ENCODE assay signal across 14 cellular contexts in genomic region chr10:87974769-87975168, GRCh38.
"Had no signal": no experiment of that assay in that cellular context is flagged by ENCODE, and none has a peak within 500 bp of the region (broad histone marks: within the 10 kb centered on the region; RNA-seq: fewer than 3 reads in every experiment).

No MANE protein-coding gene starts in this region.

- ATAC-seq: effector memory CD8-positive, alpha-beta T cell; gastrocnemius medialis; heart left ventricle had no signal

- H3K4me3 ChIP-seq: gastrocnemius medialis, heart left ventricle, neural progenitor cell, ovary, thoracic aorta had no signal

- H3K27ac ChIP-seq: gastrocnemius medialis, heart left ventricle, neural progenitor cell, ovary, thoracic aorta had no signal

- FAIRE-seq: TTC549 had no signal

- DNase-seq: activated CD4-positive, CD25-positive, alpha-beta regulatory T cell treated with anti-CD3 and anti-CD28 coated beads, Interleukin-2, amount 50 U/mL, for 72 hours; activated naive CD4-positive, alpha-beta T cell; dermis blood vessel endothelial cell; effector memory CD8-positive, alpha-beta T cell; gastrocnemius medialis; heart left ventricle; naive B cell; ovary; stimulated activated CD4-positive, alpha-beta T cell treated with anti-CD3 and anti-CD28 coated beads, Interleukin-1b, Interleukin-23, amount 100 ng/mL, for 48 hours; SW 1271 had no signal

- H3K9me3 Mint-ChIP-seq: effector memory CD8-positive, alpha-beta T cell; neural progenitor cell had no signal

- H3K27ac Mint-ChIP-seq: activated T-helper 1 cell treated with anti-CD3 and anti-CD28 coated beads, Interleukin-12 subunit alpha, Interleukin-12 subunit beta, Interleukin-2, Interleukin-4 antibody, amounts not matched to agents 30 ng/mL and 10 ng/mL and 1 ng/mL, durations not matched to agents 14 hours and 24 hours and 36 hours; effector memory CD8-positive, alpha-beta T cell; neural progenitor cell had no signal

- H3K9ac ChIP-seq: neural progenitor cell had no signal

- H3K27me3 Mint-ChIP-seq: effector memory CD8-positive, alpha-beta T cell; naive B cell had no signal

- H3K36me3 Mint-ChIP-seq: naive B cell, neural progenitor cell had no signal

- H3K9me3 ChIP-seq: gastrocnemius medialis, heart left ventricle, ovary, thoracic aorta had no signal

- H3K4me2 ChIP-seq: neural progenitor cell had no signal

- H3K4me3 Mint-ChIP-seq: activated T-helper 1 cell treated with anti-CD3 and anti-CD28 coated beads, Interleukin-12 subunit alpha, Interleukin-12 subunit beta, Interleukin-2, Interleukin-4 antibody, amounts not matched to agents 30 ng/mL and 10 ng/mL and 1 ng/mL, durations not matched to agents 14 hours and 24 hours and 36 hours; effector memory CD8-positive, alpha-beta T cell; neural progenitor cell had no signal

- H3K27me3 ChIP-seq: gastrocnemius medialis, heart left ventricle, neural progenitor cell, ovary had no signal

- H2AFZ ChIP-seq: neural progenitor cell had no signal

- H3K36me3 ChIP-seq: gastrocnemius medialis, heart left ventricle, neural progenitor cell, ovary, thoracic aorta had no signal
